19 cellular contexts compared by ENCODE assay signal in the genomic region with DNA sequence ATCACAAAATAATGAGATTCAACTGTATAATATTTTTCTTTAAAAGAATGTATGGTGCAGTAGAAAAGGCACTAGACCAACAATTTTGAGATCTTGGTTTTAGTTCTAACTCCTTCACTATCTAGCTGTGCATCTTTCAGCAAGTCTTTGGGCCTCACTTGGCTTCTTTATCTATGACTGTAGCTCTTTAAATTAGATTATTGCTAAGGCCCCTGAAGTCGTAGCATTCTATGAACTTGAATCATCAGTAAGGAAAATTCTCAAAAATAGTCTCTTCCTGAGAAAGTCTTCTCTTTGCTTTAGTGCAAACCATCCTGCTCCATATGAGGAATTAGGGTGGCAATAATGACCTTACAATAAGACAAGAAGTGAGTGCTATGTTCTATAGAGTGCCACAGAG.
"Had no signal": no experiment of that assay in that cellular context is flagged by ENCODE, and none has a peak within 500 bp of the region (broad histone marks: within the 10 kb centered on the region; RNA-seq: fewer than 3 reads in every experiment).

No MANE protein-coding gene starts in this region.

- H3K9me3 ChIP-seq: ovary, testis, upper lobe of right lung had no signal

- H3K27me3 ChIP-seq: gastroesophageal sphincter, neural progenitor cell, ovary, right atrium auricular region, testis, tibial nerve, upper lobe of right lung had no signal

- H3K4me3 ChIP-seq: gastroesophageal sphincter, neural progenitor cell, ovary, right atrium auricular region, testis, tibial nerve, upper lobe of right lung had no signal

- ATAC-seq: esophagus mucosa; gastroesophageal sphincter; left lobe of liver; natural killer cell treated with Interleukin-12 subunit alpha and Interleukin-12 subunit beta and Interleukin-15 and Interleukin-18, amount 100 ng/mL, for 72 hours; stimulated activated memory B cell treated with anti-CD40 and anti-IgM and Interleukin-4, amounts not matched to agents 10 μg/mL and 1 μg/mL and 100 μg/mL, for 72 hours; upper lobe of right lung had no signal

- H3K36me3 ChIP-seq: gastroesophageal sphincter, neural progenitor cell, ovary, right atrium auricular region, tibial nerve, upper lobe of right lung had no signal

- H3K4me1 ChIP-seq: gastroesophageal sphincter, neural progenitor cell, right atrium auricular region, testis, tibial nerve, upper lobe of right lung had no signal

- H3K4me2 ChIP-seq: neural progenitor cell had no signal

- H3K27ac ChIP-seq: gastroesophageal sphincter, neural progenitor cell, ovary, right atrium auricular region, testis, tibial nerve, upper lobe of right lung had no signal

- H2AFZ ChIP-seq: neural progenitor cell had no signal

- H3K9ac ChIP-seq: neural progenitor cell had no signal

- DNase-seq: cortex of kidney; effector memory CD4-positive, alpha-beta T cell; foreskin fibroblast; glutamatergic neuron; islet precursor cell; mammary epithelial cell; nucleus accumbens; ovary; stimulated activated CD4-positive, alpha-beta T cell treated with anti-CD3 and anti-CD28 coated beads, Interleukin-4, amount 100 ng/mL, for 1 hour; testis; upper lobe of right lung had no signal
